ENCODE assay signal across 17 cellular contexts in the genomic region with DNA sequence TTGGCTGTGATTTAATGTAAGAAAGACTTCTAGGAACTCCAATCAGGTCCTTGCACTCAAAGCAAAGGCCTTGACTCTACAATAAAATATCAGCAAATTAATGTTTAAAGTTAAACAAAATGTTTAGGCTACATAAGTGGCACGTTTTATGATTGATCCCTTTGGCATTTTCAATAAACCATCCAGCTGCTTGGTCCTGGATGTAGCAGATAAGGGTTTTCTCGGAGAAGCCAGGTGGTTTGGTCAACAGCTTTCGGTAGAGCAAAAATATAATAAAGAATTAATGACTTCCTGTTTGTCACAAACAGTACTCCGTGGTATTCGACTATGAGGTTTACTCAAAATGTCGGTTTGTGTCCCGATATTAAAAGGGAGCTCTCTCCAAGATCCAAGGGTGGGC.
"Had no signal": no experiment of that assay in that cellular context is flagged by ENCODE, and none has a peak within 500 bp of the region (broad histone marks: within the 10 kb centered on the region; RNA-seq: fewer than 3 reads in every experiment).

No MANE protein-coding gene starts in this region.

- H3K9ac ChIP-seq: parathyroid adenoma had no signal

- H3K9me3 ChIP-seq: colonic mucosa, gastrocnemius medialis, neutrophil had no signal

- H3K27ac ChIP-seq: colonic mucosa, gastrocnemius medialis, neutrophil, parathyroid adenoma, stomach had no signal

- ATAC-seq: gastrocnemius medialis, natural killer cell, sciatic nerve had no signal

- DNase-seq: activated B cell treated with CpG ODN at 0.5 μM for 24 hours; activated CD4-positive, alpha-beta memory T cell treated with anti-CD3 and anti-CD28 coated beads for 36 hours; activated CD4-positive, alpha-beta T cell treated with anti-CD3 and anti-CD28 coated beads for 4 hours; activated T-cell treated with anti-CD3 and anti-CD28 coated beads for 4 hours; central memory CD4-positive, alpha-beta T cell; colonic mucosa; gastrocnemius medialis; head of caudate nucleus; immature natural killer cell; kidney glomerular epithelial cell; natural killer cell; stimulated activated CD4-positive, alpha-beta T cell treated with anti-CD3 and anti-CD28 coated beads, Interleukin-4, amount 100 ng/mL, for 1 hour; stomach had no signal

- H3K36me3 ChIP-seq: colonic mucosa, gastrocnemius medialis, neutrophil, stomach had no signal

- H3K4me3 ChIP-seq: colonic mucosa, gastrocnemius medialis, smooth muscle cell, stomach had no signal

- H3K4me1 ChIP-seq: colonic mucosa, parathyroid adenoma had no signal
